ENCODE assay signal across 17 cellular contexts in genomic region chr15:37083610-37084009, GRCh38. TPM values are rescaled to one million over a fixed set of nuclear protein-coding genes. Genes with fewer than 3 reads are reported as not detected.
DNase-seq lines count a peak whose midpoint lies in the region; ATAC-seq and TF ChIP-seq lines count a peak whose summit lies in the region.
"Had no signal": no experiment of that assay in that cellular context is flagged by ENCODE, and none has a peak within 500 bp of the region (broad histone marks: within the 10 kb centered on the region; RNA-seq: fewer than 3 reads in every experiment).

No MANE protein-coding gene starts in this region.

- POLR2A ChIA-PET in SK-N-SH (lab: Yijun Ruan, JAX) = interaction anchor here (1.5 kb wide), 1 partner anchor 19 kb away, joined by 4 read pairs; no protein-coding TSS in a partner anchor
- POLR2A ChIA-PET in WTC11 (lab: Charles Lee) = no interaction called here

- no peaks in the 10 kb centered on the region for H3K9me2 ChIP-seq in SK-N-SH

- TF ChIP-seq CTCF in SK-N-SH (IDR thresholded peaks at IDR 0.05) (no peak), esophagus muscularis mucosa (IDR thresholded peaks at IDR 0.05) (no peak), progenitor cell of endocrine pancreas (IDR thresholded peaks at IDR 0.05; ENCODE audit: unreplicated experiment) (no peak), WTC11 (IDR thresholded peaks at IDR 0.05) (no peak)

- H3K27me3 Mint-ChIP-seq in progenitor cell of endocrine pancreas (no peaks in the 10 kb centered on the region), WTC11 (ENCODE audit: low read depth) (no peaks in the 10 kb centered on the region)

- peaks cover 13% of the 10 kb centered on the region for H3F3A ChIP-seq in SK-N-SH (replicated peaks; ENCODE audit: insufficient read depth)

- intact Hi-C loops in esophagus muscularis mucosa (cut with DNase I) = no loop called here

- no peak for TF ChIP-seq POLR2A in esophagus muscularis mucosa (IDR thresholded peaks at IDR 0.05; ENCODE audit: low read depth)

- H3K9me3 ChIP-seq in SK-N-SH (no peaks in the 10 kb centered on the region), esophagus muscularis mucosa (no peaks in the 10 kb centered on the region)
- H3K9me3 ChIP-seq: HAP-1 had no signal

- H3K27ac Mint-ChIP-seq in progenitor cell of endocrine pancreas = peak overlapping the region; percentile 58
- H3K27ac Mint-ChIP-seq in WTC11 = no peak overlapping the region
- H3K27ac Mint-ChIP-seq: CD4-positive, alpha-beta memory T cell had no signal

- no peak for ATAC-seq in SK-N-SH treated with all-trans-retinoic acid at 6 μM for 48 hours
- no peak for ATAC-seq in GM19395 (IDR thresholded peaks at IDR 0.05; ENCODE audit: unreplicated experiment)
- no peak for ATAC-seq in WTC11

- no peak for TF ChIP-seq EP300 in SK-N-SH (IDR thresholded peaks at IDR 0.05; ENCODE audit: borderline replicate concordance in 1 of 2, low read depth in 1 of 2, low read length in 1 of 2)
- TF ChIP-seq EP300 in esophagus muscularis mucosa (IDR thresholded peaks at IDR 0.05) = no peak

- H3K79me2 ChIP-seq in SK-N-SH (ENCODE audit: insufficient read depth) = peaks cover 100% of the 10 kb centered on the region

- CTCF ChIA-PET in SK-N-SH (lab: Yijun Ruan, JAX) (interaction anchor here (0.6 to 1.0 kb wide), 2 partner anchors 38 to 200 kb away, joined by 3 read pairs; no protein-coding TSS in a partner anchor), WTC11 (lab: Charles Lee) (interaction anchor here (0.7 kb wide), 1 partner anchor 49 kb away, joined by 3 read pairs; no protein-coding TSS in a partner anchor)

- H3K27me3 ChIP-seq in SK-N-SH (ENCODE audit: insufficient read depth) (no peaks in the 10 kb centered on the region), esophagus muscularis mucosa (no peaks in the 10 kb centered on the region)

- WGBS in SK-N-SH (ENCODE audit: low lambda C conversion rate) = 44% methylated on average over 6 of the region's 6 CpGs
- 73% methylated on average over 6 of the region's 6 CpGs for WGBS in esophagus muscularis mucosa

- DNase-seq in SK-N-SH = no peak
- no peak for DNase-seq in esophagus muscularis mucosa (ENCODE audit: extremely low spot score)
- peak; percentile 19 for DNase-seq in kidney glomerular epithelial cell (lab: John Stamatoyannopoulos, UW)
- DNase-seq in progenitor cell of endocrine pancreas (ENCODE audit: low spot score, unreplicated experiment) = no peak
- no peak for DNase-seq in AG08396 (ENCODE audit: low spot score)
- no peak for DNase-seq in WTC11 (ENCODE audit: low spot score)
- DNase-seq: Calu3; CD4-positive, alpha-beta memory T cell; DMS53; NCI-H187 treated with DMSO at 0.1 percent for 48 hours; NCI-H2171; NCI-H446; OCI-M1 had no signal

- no peak overlapping the region for H3K4me3 Mint-ChIP-seq in progenitor cell of endocrine pancreas (ENCODE audit: low read depth)
- no peak overlapping the region for H3K4me3 Mint-ChIP-seq in WTC11
- H3K4me3 Mint-ChIP-seq: CD4-positive, alpha-beta memory T cell had no signal

- H3K4me1 ChIP-seq in SK-N-SH (ENCODE audit: control insufficient read depth in 1 of 2, insufficient read depth in 2 of 2, low read depth in 1 of 2, low read length in 1 of 2) = peaks cover 34 to 82% of the 10 kb centered on the region in 2 experiments; a peak in 3 of 4 replicates
- H3K4me1 ChIP-seq in esophagus muscularis mucosa = peaks cover 55 to 95% (median 88%) of the 10 kb centered on the region in 4 donors

- H2AFZ ChIP-seq in SK-N-SH (ENCODE audit: low read depth) = no peak overlapping the region

- no peak overlapping the region for H3K9ac ChIP-seq in SK-N-SH

- H3K4me1 Mint-ChIP-seq in progenitor cell of endocrine pancreas (ENCODE audit: low read depth) (peaks cover 74% of the 10 kb centered on the region), WTC11 (peaks cover 29% of the 10 kb centered on the region)
- H3K4me1 Mint-ChIP-seq: CD4-positive, alpha-beta memory T cell had no signal

- no peak for TF ChIP-seq RAD21 in SK-N-SH (IDR thresholded peaks at IDR 0.05; ENCODE audit: low read length)

- peaks cover 88 to 100% of the 10 kb centered on the region in 2 experiments for H3K36me3 ChIP-seq in SK-N-SH (replicated peaks in 1 of 2; ENCODE audit: control insufficient read depth in 1 of 2, insufficient read depth in 2 of 2, low read length in 1 of 2)
- peaks cover 0 to 16% (median 10%) of the 10 kb centered on the region in 4 donors for H3K36me3 ChIP-seq in esophagus muscularis mucosa

- H3K27ac ChIP-seq in SK-N-SH (ENCODE audit: low read depth in 2 of 2, low read length in 1 of 2) (peak overlapping the region; percentile 26 to 67; a peak in 3 of 4 replicates), esophagus muscularis mucosa (replicated peaks in 1 of 4) (peak overlapping the region; percentile 59 to 70 (median 66))
- H3K27ac ChIP-seq: 22Rv1 had no signal

- peaks cover 37% of the 10 kb centered on the region; the same call in 1 of the 2 replicates for H4K20me1 ChIP-seq in SK-N-SH (ENCODE audit: insufficient read depth)

- H3K4me3 ChIP-seq in SK-N-SH (ENCODE audit: low read depth in 2 of 2, low read length in 1 of 2) (peak overlapping the region in 1 of 2 experiments; percentile 17; a peak in 1 of 4 replicates), esophagus muscularis mucosa (no peak overlapping the region)
- H3K4me3 ChIP-seq: HAP-1 had no signal

- H3K36me3 Mint-ChIP-seq in progenitor cell of endocrine pancreas (ENCODE audit: insufficient read depth) = peaks cover 31% of the 10 kb centered on the region
- no peaks in the 10 kb centered on the region for H3K36me3 Mint-ChIP-seq in WTC11
- H3K36me3 Mint-ChIP-seq: CD4-positive, alpha-beta memory T cell had no signal

- peak overlapping the region; percentile 31; the same call in 1 of the 2 replicates for H3K4me2 ChIP-seq in SK-N-SH

- H3K9me3 Mint-ChIP-seq in progenitor cell of endocrine pancreas (ENCODE audit: low read depth) = no peaks in the 10 kb centered on the region
- H3K9me3 Mint-ChIP-seq in WTC11 = no peaks in the 10 kb centered on the region

TF ChIP-seq in SK-N-SH, 30 proteins besides CTCF, POLR2A, EP300 and RAD21:
- TF ChIP-seq RFX5 (IDR thresholded peaks at IDR 0.05; ENCODE audit: low read length) (no peak), POLR2AphosphoS5 (IDR thresholded peaks at IDR 0.05; ENCODE audit: low read depth, low read length) (peak; percentile 35; the same call in 1 of the 2 replicates), ELF1 (IDR thresholded peaks at IDR 0.05) (no peak)

TF ChIP-seq in SK-N-SH treated with all-trans-retinoic acid at 6 μM for 48 hours, 23 proteins besides CTCF, POLR2A, EP300 and RAD21:
- TF ChIP-seq ISL1 (CRISPR knock-in tag; IDR thresholded peaks at IDR 0.05) = no peak
- TF ChIP-seq CSRNP3 (CRISPR knock-in tag; IDR thresholded peaks at IDR 0.05) = no peak
- TF ChIP-seq GLIS3 (CRISPR knock-in tag; IDR thresholded peaks at IDR 0.05) = no peak
- no peak for TF ChIP-seq SNAI2 (CRISPR knock-in tag; IDR thresholded peaks at IDR 0.05)
- TF ChIP-seq CSDC2 (CRISPR knock-in tag; IDR thresholded peaks at IDR 0.05) = no peak
- TF ChIP-seq ESRRG (CRISPR knock-in tag; IDR thresholded peaks at IDR 0.05) = no peak
- no peak for TF ChIP-seq RARB (CRISPR knock-in tag; IDR thresholded peaks at IDR 0.05)

TF ChIP-seq in WTC11, 78 proteins besides CTCF, POLR2A, EP300 and RAD21 (continues in another document):
- TF ChIP-seq ZNF263 (CRISPR knock-in tag; IDR thresholded peaks at IDR 0.05; ENCODE audit: low read depth) (no peak), STAT6 (CRISPR knock-in tag; conservative IDR thresholded peaks at IDR 0.05; ENCODE audit: low read depth) (no peak), ZNF232 (CRISPR knock-in tag; IDR thresholded peaks at IDR 0.05) (no peak), ZNF671 (CRISPR knock-in tag; IDR thresholded peaks at IDR 0.05) (no peak), NFATC4 (CRISPR knock-in tag; IDR thresholded peaks at IDR 0.05) (no peak), ERG (CRISPR knock-in tag; IDR thresholded peaks at IDR 0.05) (no peak), TP53 (CRISPR knock-in tag; IDR thresholded peaks at IDR 0.05) (no peak), ZNF416 (CRISPR knock-in tag; IDR thresholded peaks at IDR 0.05) (no peak), ZNF121 (CRISPR knock-in tag; IDR thresholded peaks at IDR 0.05) (no peak), ELF4 (CRISPR knock-in tag; IDR thresholded peaks at IDR 0.05; ENCODE audit: low read depth) (no peak), FOXJ3 (CRISPR knock-in tag; IDR thresholded peaks at IDR 0.05; ENCODE audit: borderline replicate concordance) (no peak), JAZF1 (CRISPR knock-in tag; IDR thresholded peaks at IDR 0.05) (no peak)

RNA-seq across cellular contexts. Expression of gene MEIS2, which starts 16.7 kb away (rescaled TPM):
- 120 and 146 TPM in 2 replicates for polyA plus RNA-seq in SK-N-SH (2012; rRNA removed)
- polyA plus RNA-seq in SK-N-SH (2012; cell fraction: cytosol; rRNA removed) = 113 and 133 TPM in 2 replicates
- polyA plus RNA-seq in SK-N-SH (2012; cell fraction: nucleus; rRNA removed) = 253 and 311 TPM in 2 replicates
- total RNA-seq in esophagus muscularis mucosa (100 to 1,000 TPM in 1 of 4 donors, 10 to 100 TPM in 3; 53.8 to 106 (median 63.3) TPM), progenitor cell of endocrine pancreas (133 and 143 TPM in 2 replicates), WTC11 (2021) (0.30 to 1.2 TPM (median 0.57 TPM) in 3 replicates)
- total RNA-seq: CD4-positive, alpha-beta memory T cell had no signal
- polyA plus RNA-seq: CD4-positive, alpha-beta memory T cell had no signal

Comparison
In these comparisons a context has a peak if more than half of its experiments do, and no peak if none do; other contexts are left out.
1. RNA of gene MEIS2, which starts 16.7 kb away (total RNA-seq): 133 to 143 TPM in progenitor cell of endocrine pancreas and 53.8 to 106 TPM in esophagus muscularis mucosa; 0.30 to 1.2 TPM in WTC11; every median in the first group is over 10 times any median in the second.